ENCODE assay signal across 18 cellular contexts in the genomic region with DNA sequence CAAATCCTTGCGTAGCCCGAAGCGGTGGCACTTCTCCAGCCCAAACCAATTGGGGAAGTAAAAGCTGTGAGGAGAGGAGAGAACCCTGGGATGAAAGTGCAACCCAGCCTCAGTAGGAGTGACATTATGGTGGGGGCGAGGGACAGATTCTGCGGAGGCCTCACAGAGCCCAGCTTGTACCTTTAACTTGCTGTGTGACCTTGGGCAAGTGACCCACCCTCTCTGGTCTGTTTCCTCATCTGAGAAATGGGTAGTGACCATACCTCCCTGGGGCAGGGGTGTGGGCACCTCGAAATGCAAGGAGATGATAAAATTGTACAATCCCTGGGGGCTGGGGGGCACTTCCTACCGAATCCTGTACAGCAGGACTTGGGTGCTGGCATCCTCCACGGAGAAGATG. TPM values are rescaled to one million over a fixed set of nuclear protein-coding genes. Genes with fewer than 3 reads are reported as not detected.
DNase-seq lines count a peak whose midpoint lies in the region; ATAC-seq and TF ChIP-seq lines count a peak whose summit lies in the region.
"Had no signal": no experiment of that assay in that cellular context is flagged by ENCODE, and none has a peak within 500 bp of the region (broad histone marks: within the 10 kb centered on the region; RNA-seq: fewer than 3 reads in every experiment).

No MANE protein-coding gene starts in this region.

- H3K79me1 ChIP-seq in trophoblast cell (ENCODE audit: low read length), result no peaks in the 10 kb centered on the region

- H2AFZ ChIP-seq in trophoblast cell (ENCODE audit: insufficient read depth, low read length, poor library complexity), result no peak overlapping the region
- H2AFZ ChIP-seq: parathyroid adenoma had no signal

- no peak for ATAC-seq in activated naive CD8-positive, alpha-beta T cell treated with anti-CD3 and anti-CD28 coated beads, Interleukin-2, amount 50 U/mL, for 24 hours
- ATAC-seq in central memory CD8-positive, alpha-beta T cell (replicated peaks; ENCODE audit: extremely low read depth, poor library complexity, severe bottlenecking), result no peak

- H3K4ac ChIP-seq in trophoblast cell (ENCODE audit: low read depth, low read length), result no peak overlapping the region

- peaks cover 3% of the 10 kb centered on the region for H3K36me3 Mint-ChIP-seq in activated naive CD8-positive, alpha-beta T cell
- peaks cover 43% of the 10 kb centered on the region for H3K36me3 Mint-ChIP-seq in activated naive CD8-positive, alpha-beta T cell treated with anti-CD3 and anti-CD28 coated beads, Interleukin-2, amount 50 U/mL, for 24 hours (ENCODE audit: low read depth)
- peaks cover 44% of the 10 kb centered on the region for H3K36me3 Mint-ChIP-seq in central memory CD8-positive, alpha-beta T cell (ENCODE audit: insufficient read depth)

- no peaks in the 10 kb centered on the region for H3K79me2 ChIP-seq in trophoblast cell (ENCODE audit: control insufficient read depth, insufficient read depth, low read length, poor library complexity)
- H3K79me2 ChIP-seq: parathyroid adenoma had no signal

- H3K9ac ChIP-seq in trophoblast cell (ENCODE audit: low read length), result no peak overlapping the region
- H3K9ac ChIP-seq: parathyroid adenoma had no signal

- H3K14ac ChIP-seq in trophoblast cell (ENCODE audit: low read length), result no peak overlapping the region

- peaks cover 15% of the 10 kb centered on the region for H3K27me3 ChIP-seq in trophoblast cell (ENCODE audit: insufficient read depth, low read length)
- no peaks in the 10 kb centered on the region for H3K27me3 ChIP-seq in brain microvascular endothelial cell (replicated peaks)
- H3K27me3 ChIP-seq: cardiac muscle cell had no signal

- H3K9me3 ChIP-seq in trophoblast cell (ENCODE audit: insufficient read depth, low read depth, low read length), result peaks cover 14% of the 10 kb centered on the region
- H3K9me3 ChIP-seq: sigmoid colon had no signal

- H4K12ac ChIP-seq in trophoblast cell (ENCODE audit: low read depth, low read length), result no peak overlapping the region

- no peaks in the 10 kb centered on the region for H3K9me3 Mint-ChIP-seq in activated naive CD8-positive, alpha-beta T cell (ENCODE audit: low read depth)
- H3K9me3 Mint-ChIP-seq in activated naive CD8-positive, alpha-beta T cell treated with anti-CD3 and anti-CD28 coated beads, Interleukin-2, amount 50 U/mL, for 24 hours, result no peaks in the 10 kb centered on the region
- no peaks in the 10 kb centered on the region for H3K9me3 Mint-ChIP-seq in central memory CD8-positive, alpha-beta T cell
- H3K9me3 Mint-ChIP-seq: IgD-negative memory B cell had no signal

- no peak for TF ChIP-seq CTCF in HFF-Myc (IDR thresholded peaks at IDR 0.05; ENCODE audit: low read depth, low read length, missing control alignments)
- no peak for TF ChIP-seq CTCF in brain microvascular endothelial cell (IDR thresholded peaks at IDR 0.05; ENCODE audit: low read depth, low read length, missing control alignments)

- H3K27ac ChIP-seq in trophoblast cell (ENCODE audit: low read depth, low read length), result no peak overlapping the region
- H3K27ac ChIP-seq in brain microvascular endothelial cell, result no peak overlapping the region
- H3K27ac ChIP-seq: cardiac muscle cell, parathyroid adenoma, sigmoid colon had no signal

- H3K4me3 Mint-ChIP-seq in activated naive CD8-positive, alpha-beta T cell, result no peak overlapping the region
- no peak overlapping the region for H3K4me3 Mint-ChIP-seq in activated naive CD8-positive, alpha-beta T cell treated with anti-CD3 and anti-CD28 coated beads, Interleukin-2, amount 50 U/mL, for 24 hours
- no peak overlapping the region for H3K4me3 Mint-ChIP-seq in central memory CD8-positive, alpha-beta T cell

- no peak overlapping the region for H4K91ac ChIP-seq in trophoblast cell (ENCODE audit: low read depth, low read length)

- peak overlapping the region; percentile 77 for H3K27ac Mint-ChIP-seq in activated naive CD8-positive, alpha-beta T cell
- no peak overlapping the region for H3K27ac Mint-ChIP-seq in activated naive CD8-positive, alpha-beta T cell treated with anti-CD3 and anti-CD28 coated beads, Interleukin-2, amount 50 U/mL, for 24 hours
- peak overlapping the region; percentile 94 for H3K27ac Mint-ChIP-seq in central memory CD8-positive, alpha-beta T cell (ENCODE audit: low read depth)
- H3K27ac Mint-ChIP-seq: IgD-negative memory B cell had no signal

- in situ Hi-C loops in brain microvascular endothelial cell (cut with HindIII; ENCODE audit: low pct_ligation_motif_present, low sequenced_read_pairs), result no loop called here

- H3K36me3 ChIP-seq in trophoblast cell (ENCODE audit: control insufficient read depth in 1 of 2, insufficient read depth in 2 of 2, low read length in 2 of 2) (no peaks in the 10 kb centered on the region), brain microvascular endothelial cell (replicated peaks) (no peaks in the 10 kb centered on the region)
- H3K36me3 ChIP-seq: cardiac muscle cell, sigmoid colon had no signal

- H2BK120ac ChIP-seq in trophoblast cell (ENCODE audit: insufficient read depth, low read length, poor library complexity), result no peak overlapping the region

- H2BK5ac ChIP-seq in trophoblast cell (ENCODE audit: low read depth, low read length, poor library complexity), result no peak overlapping the region

- DNase-seq in activated naive CD8-positive, alpha-beta T cell treated with anti-CD3 and anti-CD28 coated beads, Interleukin-2, amount 50 U/mL, for 24 hours, result no peak
- no peak for DNase-seq in HFF-Myc (ENCODE audit: extremely low read depth, low read depth)
- no peak for DNase-seq in central memory CD8-positive, alpha-beta T cell (ENCODE audit: low spot score in 2 of 2)
- DNase-seq in stimulated activated naive CD4-positive, alpha-beta T cell treated with Interleukin-2 at 50 U/mL for 16 hours (lab: John Stamatoyannopoulos, UW), result no peak
- no peak for DNase-seq in trophoblast cell
- DNase-seq in brain microvascular endothelial cell, result no peak
- DNase-seq: activated gamma-delta T cell; left cardiac atrium; NCI-H1417; NCI-H524 treated with DMSO at 0.1 percent for 48 hours; sigmoid colon; stimulated activated CD4-positive, alpha-beta T cell treated with anti-CD3 and anti-CD28 coated beads, Interleukin-15, amount 100 ng/mL, for 24 hours; T1000 had no signal

- no peak overlapping the region for H2AK5ac ChIP-seq in trophoblast cell (ENCODE audit: low read length)

- peak overlapping the region; percentile 62 for H3K4me3 ChIP-seq in HFF-Myc (replicated peaks; ENCODE audit: low read depth, low read length)
- no peak overlapping the region for H3K4me3 ChIP-seq in trophoblast cell (ENCODE audit: low read depth, low read length)
- H3K4me3 ChIP-seq in brain microvascular endothelial cell (ENCODE audit: low read depth, low read length), result no peak overlapping the region
- H3K4me3 ChIP-seq: cardiac muscle cell had no signal

- H3K27me3 Mint-ChIP-seq in activated naive CD8-positive, alpha-beta T cell, result no peaks in the 10 kb centered on the region
- H3K27me3 Mint-ChIP-seq in activated naive CD8-positive, alpha-beta T cell treated with anti-CD3 and anti-CD28 coated beads, Interleukin-2, amount 50 U/mL, for 24 hours, result no peaks in the 10 kb centered on the region
- H3K27me3 Mint-ChIP-seq in central memory CD8-positive, alpha-beta T cell, result no peaks in the 10 kb centered on the region
- H3K27me3 Mint-ChIP-seq: IgD-negative memory B cell had no signal

- H3K4me1 Mint-ChIP-seq in activated naive CD8-positive, alpha-beta T cell (ENCODE audit: low read depth), result peaks cover 38% of the 10 kb centered on the region
- peaks cover 44% of the 10 kb centered on the region for H3K4me1 Mint-ChIP-seq in activated naive CD8-positive, alpha-beta T cell treated with anti-CD3 and anti-CD28 coated beads, Interleukin-2, amount 50 U/mL, for 24 hours
- peaks cover 45% of the 10 kb centered on the region for H3K4me1 Mint-ChIP-seq in central memory CD8-positive, alpha-beta T cell

- no CpG with 5 or more reads among the region's 8 CpGs for WGBS in trophoblast cell (ENCODE audit: extremely low coverage, insufficient coverage, insufficient read length)

- no peak overlapping the region for H3K4me2 ChIP-seq in trophoblast cell (ENCODE audit: low read length)

- no peak overlapping the region for H4K8ac ChIP-seq in trophoblast cell (ENCODE audit: low read depth, low read length)

- peaks cover 2 to 6% of the 10 kb centered on the region in 2 experiments for H3K4me1 ChIP-seq in trophoblast cell (ENCODE audit: control insufficient read depth in 1 of 2, insufficient read depth in 2 of 2, low read length in 2 of 2)
- H3K4me1 ChIP-seq: parathyroid adenoma had no signal

- H2BK12ac ChIP-seq in trophoblast cell (ENCODE audit: low read length), result no peak overlapping the region

- H3K23ac ChIP-seq in trophoblast cell (ENCODE audit: low read length), result no peak overlapping the region

- no peak overlapping the region for H3K18ac ChIP-seq in trophoblast cell (ENCODE audit: low read length)

RNA-seq across cellular contexts. Expression of gene JAK3, which starts 4.4 kb away (rescaled TPM):
- 0.26 and 0.29 TPM in 2 replicates for polyA plus RNA-seq in trophoblast cell (2013)

RNA-seq across cellular contexts. Expression of gene RPL18A, which starts 16.3 kb away (rescaled TPM):
- polyA plus RNA-seq in trophoblast cell (2013), result 1,931 and 1,990 TPM in 2 replicates

RNA-seq across cellular contexts. Expression of gene INSL3, which starts 22.1 kb away (rescaled TPM):
- polyA plus RNA-seq in trophoblast cell (2013), result 0.08 and 0.10 TPM in 2 replicates
- polyA plus RNA-seq: cardiac muscle cell had no signal

RNA-seq across cellular contexts. Expression of gene SLC5A5, which starts 28.3 kb away (rescaled TPM):
- polyA plus RNA-seq in trophoblast cell (2013), result 0.01 TPM in 2 replicates
- polyA plus RNA-seq: cardiac muscle cell, IgD-negative memory B cell, urinary bladder had no signal

RNA-seq across cellular contexts. Expression of gene B3GNT3, which starts 48.5 kb away (rescaled TPM):
- polyA plus RNA-seq in trophoblast cell (2013), result 0.19 TPM in 2 replicates
- polyA plus RNA-seq: cardiac muscle cell, IgD-negative memory B cell had no signal
